Comparison of ENCODE assay signal across 30 cellular contexts in the genomic region with DNA sequence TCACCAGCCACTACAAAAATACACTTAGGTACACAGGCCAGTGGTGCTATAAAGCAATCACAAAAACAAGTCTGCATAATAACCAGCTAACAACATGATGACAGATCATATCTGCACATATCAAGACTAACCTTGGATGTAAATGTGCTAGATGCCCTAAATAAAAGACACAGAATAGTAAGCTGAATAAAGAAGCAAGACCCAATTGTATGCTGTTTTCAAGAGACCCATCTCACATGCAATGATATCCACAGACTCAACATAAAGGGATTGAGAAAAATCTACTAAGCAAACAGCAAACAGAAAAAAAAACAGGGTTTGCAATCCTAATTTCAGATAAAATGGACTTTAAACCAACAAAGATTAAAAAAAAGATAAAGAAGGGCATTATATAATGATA.
"Had no signal": no experiment of that assay in that cellular context is flagged by ENCODE, and none has a peak within 500 bp of the region (broad histone marks: within the 10 kb centered on the region; RNA-seq: fewer than 3 reads in every experiment).

No MANE protein-coding gene starts in this region.

- H3K4me1 Mint-ChIP-seq: naive thymus-derived CD8-positive, alpha-beta T cell; stimulated activated effector memory CD8-positive, alpha-beta T cell treated with anti-CD3 and anti-CD28 coated beads, Interleukin-12 subunit alpha, Interleukin-12 subunit beta, amount 100 ng/mL, for 72 hours; stimulated activated naive B cell treated with anti-CD40 and anti-IgM and Interleukin-4, amounts not matched to agents 10 μg/mL and 1 μg/mL and 100 μg/mL, for 72 hours had no signal

- H3K36me3 Mint-ChIP-seq: naive thymus-derived CD8-positive, alpha-beta T cell; stimulated activated effector memory CD8-positive, alpha-beta T cell treated with anti-CD3 and anti-CD28 coated beads, Interleukin-12 subunit alpha, Interleukin-12 subunit beta, amount 100 ng/mL, for 72 hours; stimulated activated naive B cell treated with anti-CD40 and anti-IgM and Interleukin-4, amounts not matched to agents 10 μg/mL and 1 μg/mL and 100 μg/mL, for 72 hours; type B pancreatic cell had no signal

- H3K27me3 Mint-ChIP-seq: natural killer cell treated with Interleukin-12 subunit alpha and Interleukin-12 subunit beta and Interleukin-15 and Interleukin-18, amount 100 ng/mL, for 72 hours; progenitor cell of endocrine pancreas; stimulated activated naive B cell treated with anti-CD40 and anti-IgM and Interleukin-4, amounts not matched to agents 10 μg/mL and 1 μg/mL and 100 μg/mL, for 72 hours; stimulated activated naive CD8-positive, alpha-beta T cell treated with anti-CD3 and anti-CD28 coated beads, Interleukin-15, Interleukin-2, amounts not matched to agents 100 ng/mL and 50 ng/mL, for 24 hours; type B pancreatic cell had no signal

- H3K79me2 ChIP-seq: parathyroid adenoma had no signal

- H3K27ac Mint-ChIP-seq: naive thymus-derived CD8-positive, alpha-beta T cell; natural killer cell treated with Interleukin-12 subunit alpha and Interleukin-12 subunit beta and Interleukin-15 and Interleukin-18, amount 100 ng/mL, for 72 hours; nephron progenitor cell; progenitor cell of endocrine pancreas; stimulated activated effector memory CD8-positive, alpha-beta T cell treated with anti-CD3 and anti-CD28 coated beads, Interleukin-12 subunit alpha, Interleukin-12 subunit beta, amount 100 ng/mL, for 72 hours; stimulated activated naive B cell treated with anti-CD40 and anti-IgM and Interleukin-4, amounts not matched to agents 10 μg/mL and 1 μg/mL and 100 μg/mL, for 72 hours; stimulated activated naive CD8-positive, alpha-beta T cell treated with anti-CD3 and anti-CD28 coated beads, Interleukin-15, Interleukin-2, amounts not matched to agents 100 ng/mL and 50 ng/mL, for 24 hours; type B pancreatic cell had no signal

- ATAC-seq: naive thymus-derived CD8-positive, alpha-beta T cell; natural killer cell treated with Interleukin-12 subunit alpha and Interleukin-12 subunit beta and Interleukin-15 and Interleukin-18, amount 100 ng/mL, for 72 hours; psoas muscle; right cardiac atrium; right lobe of liver; stimulated activated effector memory CD8-positive, alpha-beta T cell treated with anti-CD3 and anti-CD28 coated beads, Interleukin-12 subunit alpha, Interleukin-12 subunit beta, amount 100 ng/mL, for 72 hours; stimulated activated naive B cell treated with anti-CD40 and anti-IgM and Interleukin-4, amounts not matched to agents 10 μg/mL and 1 μg/mL and 100 μg/mL, for 72 hours; upper lobe of right lung had no signal

- H3K9me3 ChIP-seq: neutrophil, ovary, psoas muscle, right lobe of liver, thyroid gland, upper lobe of right lung, uterus had no signal

- FAIRE-seq: small intestine had no signal

- DNase-seq: naive thymus-derived CD8-positive, alpha-beta T cell; nephron progenitor cell; nucleus accumbens; ovary; posterior cingulate gyrus; psoas muscle; right cardiac atrium; right lobe of liver; sigmoid colon; small intestine; stimulated activated CD4-positive, alpha-beta T cell treated with anti-CD3 and anti-CD28 coated beads, Interleukin-15, amount 100 ng/mL, for 24 hours; stimulated activated CD4-positive, alpha-beta T cell treated with anti-CD3 and anti-CD28 coated beads, Interleukin-2, amount 100 ng/mL, for 24 hours; stimulated activated CD4-positive, alpha-beta T cell treated with anti-CD3 and anti-CD28 coated beads, Interleukin-2, amount 100 ng/mL, for 48 hours; stimulated activated CD4-positive, alpha-beta T cell treated with anti-CD3 and anti-CD28 coated beads, Interleukin-4, amount 100 ng/mL, for 24 hours; stimulated activated naive B cell treated with anti-CD40 and anti-IgM and Interleukin-4, amounts not matched to agents 10 μg/mL and 1 μg/mL and 100 μg/mL, for 72 hours; stimulated activated naive CD4-positive, alpha-beta T cell treated with Interleukin-2 at 50 U/mL for 16 hours; stomach; thyroid gland; upper lobe of right lung; uterus had no signal

- H3K4me3 ChIP-seq: ovary, psoas muscle, right lobe of liver, sigmoid colon, stomach, thoracic aorta, thyroid gland, tibial nerve, upper lobe of right lung, uterus had no signal

- H3K27ac ChIP-seq: neutrophil, ovary, parathyroid adenoma, psoas muscle, right lobe of liver, sigmoid colon, stomach, thoracic aorta, thyroid gland, tibial nerve, upper lobe of right lung, uterus had no signal

- H3K36me3 ChIP-seq: neutrophil, ovary, right lobe of liver, sigmoid colon, stomach, thoracic aorta, thyroid gland, tibial nerve, upper lobe of right lung, uterus had no signal

- H3K4me1 ChIP-seq: parathyroid adenoma, psoas muscle, right lobe of liver, sigmoid colon, stomach, thyroid gland, upper lobe of right lung, uterus had no signal

- H3K27me3 ChIP-seq: neutrophil, ovary, right lobe of liver, sigmoid colon, stomach, thyroid gland, tibial nerve, upper lobe of right lung, uterus had no signal

- H3K9ac ChIP-seq: parathyroid adenoma had no signal

- H3K4me3 Mint-ChIP-seq: naive thymus-derived CD8-positive, alpha-beta T cell; natural killer cell treated with Interleukin-12 subunit alpha and Interleukin-12 subunit beta and Interleukin-15 and Interleukin-18, amount 100 ng/mL, for 72 hours; nephron progenitor cell; neural crest cell; stimulated activated effector memory CD8-positive, alpha-beta T cell treated with anti-CD3 and anti-CD28 coated beads, Interleukin-12 subunit alpha, Interleukin-12 subunit beta, amount 100 ng/mL, for 72 hours; stimulated activated naive B cell treated with anti-CD40 and anti-IgM and Interleukin-4, amounts not matched to agents 10 μg/mL and 1 μg/mL and 100 μg/mL, for 72 hours; stimulated activated naive CD8-positive, alpha-beta T cell treated with anti-CD3 and anti-CD28 coated beads, Interleukin-15, Interleukin-2, amounts not matched to agents 100 ng/mL and 50 ng/mL, for 24 hours; type B pancreatic cell had no signal

- H2AFZ ChIP-seq: parathyroid adenoma had no signal
